Comparison of ENCODE assay signal across 2 cellular contexts in the genomic region with DNA sequence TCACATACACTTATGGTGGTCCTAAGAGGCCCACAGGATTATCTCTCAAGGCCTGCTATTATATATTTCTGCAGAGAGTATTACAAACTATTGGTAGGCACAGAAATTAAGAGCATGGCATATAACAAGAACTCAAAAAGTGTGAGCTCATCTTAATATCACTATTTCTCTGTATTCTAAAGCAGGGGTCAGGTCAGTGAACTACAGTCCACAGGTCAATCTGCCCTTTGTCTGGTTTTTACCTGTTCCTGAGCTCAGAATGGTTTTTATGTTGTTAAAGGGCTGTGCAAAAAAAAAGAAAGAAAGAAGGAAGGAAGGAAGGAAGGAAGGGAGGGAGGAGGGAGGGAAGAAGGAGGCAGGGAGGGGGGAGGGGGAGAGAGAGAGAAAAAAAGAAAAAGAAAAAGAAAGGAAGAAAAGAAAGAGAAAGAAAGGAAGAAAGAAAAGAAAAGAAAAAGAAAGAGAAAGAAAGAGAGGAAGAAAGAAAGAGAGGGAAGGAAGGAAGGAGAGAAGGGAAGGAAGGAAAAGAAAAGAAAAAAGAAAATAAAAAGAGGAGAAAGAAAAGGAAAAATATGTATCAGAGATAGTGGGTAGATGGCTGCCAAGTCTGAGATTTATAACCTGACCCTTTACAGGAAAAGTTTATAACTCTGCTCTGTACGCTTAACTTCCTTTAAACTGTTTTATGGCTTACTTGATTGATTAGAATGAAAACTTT.
TF ChIP-seq lines count a peak whose summit lies in the region.

No MANE protein-coding gene starts in this region.

TF ChIP-seq in HCT116, 20 proteins besides CTCF, POLR2A, EP300 and RAD21:
- TF ChIP-seq POLR2AphosphoS5 (IDR thresholded peaks at IDR 0.05; ENCODE audit: low read depth, low read length) (no peak), ELF1 (IDR thresholded peaks at IDR 0.05; ENCODE audit: borderline replicate concordance, low read depth) (no peak), TCF7L2 (IDR thresholded peaks at IDR 0.05; ENCODE audit: borderline replicate concordance, extremely low read depth, insufficient read depth, insufficient read length) (no peak), EGR1 (IDR thresholded peaks at IDR 0.05; ENCODE audit: low read depth) (no peak), JUND (IDR thresholded peaks at IDR 0.05) (no peak), REST (IDR thresholded peaks at IDR 0.05; ENCODE audit: low read depth) (no peak), FOSL1 (IDR thresholded peaks at IDR 0.05; ENCODE audit: low read depth) (no peak), ZFX (IDR thresholded peaks at IDR 0.05) (no peak), SRF (IDR thresholded peaks at IDR 0.05; ENCODE audit: low read depth) (no peak), ZNF274 (IDR thresholded peaks at IDR 0.05; ENCODE audit: low read depth, low read length) (no peak)
- TF ChIP-seq, protein P1, sequence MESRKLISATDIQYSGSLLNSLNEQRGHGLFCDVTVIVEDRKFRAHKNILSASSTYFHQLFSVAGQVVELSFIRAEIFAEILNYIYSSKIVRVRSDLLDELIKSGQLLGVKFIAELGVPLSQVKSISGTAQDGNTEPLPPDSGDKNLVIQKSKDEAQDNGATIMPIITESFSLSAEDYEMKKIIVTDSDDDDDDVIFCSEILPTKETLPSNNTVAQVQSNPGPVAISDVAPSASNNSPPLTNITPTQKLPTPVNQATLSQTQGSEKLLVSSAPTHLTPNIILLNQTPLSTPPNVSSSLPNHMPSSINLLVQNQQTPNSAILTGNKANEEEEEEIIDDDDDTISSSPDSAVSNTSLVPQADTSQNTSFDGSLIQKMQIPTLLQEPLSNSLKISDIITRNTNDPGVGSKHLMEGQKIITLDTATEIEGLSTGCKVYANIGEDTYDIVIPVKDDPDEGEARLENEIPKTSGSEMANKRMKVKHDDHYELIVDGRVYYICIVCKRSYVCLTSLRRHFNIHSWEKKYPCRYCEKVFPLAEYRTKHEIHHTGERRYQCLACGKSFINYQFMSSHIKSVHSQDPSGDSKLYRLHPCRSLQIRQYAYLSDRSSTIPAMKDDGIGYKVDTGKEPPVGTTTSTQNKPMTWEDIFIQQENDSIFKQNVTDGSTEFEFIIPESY (IDR thresholded peaks at IDR 0.05; ENCODE audit: extremely low read depth, insufficient replicate concordance, low read length), result no peak
- TF ChIP-seq, protein P2, sequence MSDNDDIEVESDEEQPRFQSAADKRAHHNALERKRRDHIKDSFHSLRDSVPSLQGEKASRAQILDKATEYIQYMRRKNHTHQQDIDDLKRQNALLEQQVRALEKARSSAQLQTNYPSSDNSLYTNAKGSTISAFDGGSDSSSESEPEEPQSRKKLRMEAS (IDR thresholded peaks at IDR 0.05), result no peak

TF ChIP-seq in SK-N-SH, 30 proteins besides CTCF, POLR2A, EP300 and RAD21:
- TF ChIP-seq POLR2AphosphoS5 (IDR thresholded peaks at IDR 0.05; ENCODE audit: low read depth, low read length) (no peak), TAF1 (IDR thresholded peaks at IDR 0.05; ENCODE audit: borderline replicate concordance, low read depth, low read length) (no peak), TCF12 (IDR thresholded peaks at IDR 0.05) (no peak), GATA2 (CRISPR knock-in tag; IDR thresholded peaks at IDR 0.05) (no peak), REST (IDR thresholded peaks at IDR 0.05; ENCODE audit: low read depth, low read length) (no peak), TEAD4 (IDR thresholded peaks at IDR 0.05; ENCODE audit: borderline replicate concordance, insufficient read depth) (no peak), GABPA (IDR thresholded peaks at IDR 0.05; ENCODE audit: low read depth) (no peak), FOSL2 (IDR thresholded peaks at IDR 0.05; ENCODE audit: borderline replicate concordance, low read depth) (no peak), NFIC (IDR thresholded peaks at IDR 0.05; ENCODE audit: borderline replicate concordance) (no peak), FOXM1 (IDR thresholded peaks at IDR 0.05; ENCODE audit: low read depth) (no peak), ELF1 (IDR thresholded peaks at IDR 0.05) (no peak), YY1 (IDR thresholded peaks at IDR 0.05; ENCODE audit: low read depth) (no peak), NRF1 (IDR thresholded peaks at IDR 0.05; ENCODE audit: low read depth, low read length) (no peak)
- TF ChIP-seq, protein P3, sequence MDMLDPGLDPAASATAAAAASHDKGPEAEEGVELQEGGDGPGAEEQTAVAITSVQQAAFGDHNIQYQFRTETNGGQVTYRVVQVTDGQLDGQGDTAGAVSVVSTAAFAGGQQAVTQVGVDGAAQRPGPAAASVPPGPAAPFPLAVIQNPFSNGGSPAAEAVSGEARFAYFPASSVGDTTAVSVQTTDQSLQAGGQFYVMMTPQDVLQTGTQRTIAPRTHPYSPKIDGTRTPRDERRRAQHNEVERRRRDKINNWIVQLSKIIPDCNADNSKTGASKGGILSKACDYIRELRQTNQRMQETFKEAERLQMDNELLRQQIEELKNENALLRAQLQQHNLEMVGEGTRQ (IDR thresholded peaks at IDR 0.05; ENCODE audit: borderline replicate concordance, low read depth, low read length), result no peak
- TF ChIP-seq, protein P1 (IDR thresholded peaks at IDR 0.05; ENCODE audit: borderline replicate concordance, low read depth), result no peak
- TF ChIP-seq, protein P2 (IDR thresholded peaks at IDR 0.05; ENCODE audit: low read depth), result no peak
